Comparison of ENCODE assay signal across 18 cellular contexts in genomic region chr7:155782466-155782865, GRCh38. TPM values are rescaled to one million over a fixed set of nuclear protein-coding genes. Genes with fewer than 3 reads are reported as not detected.
DNase-seq lines count a peak whose midpoint lies in the region; FAIRE-seq and TF ChIP-seq lines count a peak whose summit lies in the region.
"Had no signal": no experiment of that assay in that cellular context is flagged by ENCODE, and none has a peak within 500 bp of the region (broad histone marks: within the 10 kb centered on the region; RNA-seq: fewer than 3 reads in every experiment).

No MANE protein-coding gene starts in this region.

- H3K23ac ChIP-seq in neuronal stem cell (ENCODE audit: low read depth, low read length, poor library complexity): peak overlapping the region; percentile 80

- H2BK5ac ChIP-seq in neuronal stem cell (ENCODE audit: low read length): no peak overlapping the region

- no peak overlapping the region for H3K9ac ChIP-seq in neuronal stem cell (ENCODE audit: low read depth, low read length, poor library complexity)

- H3K27me3 ChIP-seq in Peyer's patch: peaks cover 0 to 7% of the 10 kb centered on the region in 2 donors
- peaks cover 0 to 6% (median 0%) of the 10 kb centered on the region in 3 experiments for H3K27me3 ChIP-seq in neuronal stem cell (ENCODE audit: control insufficient read depth in 3 of 3, insufficient read depth in 3 of 3, low read depth in 1 of 3, low read length in 3 of 3)

- WGBS in neuronal stem cell (ENCODE audit: extremely low coverage in 2 of 2, insufficient read length in 2 of 2, insufficient replicate concordance in 1 of 2), 2 donors: no CpG with 5 or more reads among the region's 10 CpGs

- H3K4me2 ChIP-seq in neuronal stem cell (ENCODE audit: insufficient read depth, low read length, poor library complexity, severe bottlenecking): no peak overlapping the region
- H3K4me2 ChIP-seq: A549 had no signal

- DNase-seq in GM12891 (ENCODE audit: insufficient read length, low spot score): no peak
- DNase-seq in Peyer's patch: peak in 2 of 3 donors; percentile 11 to 23
- no peak for DNase-seq in endothelial cell (ENCODE audit: low spot score)
- DNase-seq in neuronal stem cell (ENCODE audit: low spot score): no peak
- no peak for DNase-seq in SKM-1 (lab: John Stamatoyannopoulos, UW; ENCODE audit: unreplicated experiment)
- DNase-seq in stimulated activated CD4-positive, alpha-beta T cell treated with anti-CD3 and anti-CD28 coated beads, Interleukin-4, amount 100 ng/mL, for 24 hours: no peak
- no peak for DNase-seq in stimulated activated naive CD4-positive, alpha-beta T cell treated with Interleukin-2 at 50 U/mL for 16 hours (lab: John Stamatoyannopoulos, UW)
- DNase-seq: BE2C; CD4-positive, alpha-beta memory T cell; DMS79 had no signal

- no peak for FAIRE-seq in GM12891 (lab: Jason Lieb, UNC)
- FAIRE-seq: A549, GM12892, H1, HTR-8/SVneo had no signal

- H3K36me3 Mint-ChIP-seq in endothelial cell (ENCODE audit: low read depth, unreplicated experiment): peaks cover 27% of the 10 kb centered on the region

- H3K36me3 ChIP-seq in Peyer's patch: peaks cover 0 to 50% (median 0%) of the 10 kb centered on the region in 3 donors
- peaks cover 7 to 70% of the 10 kb centered on the region in 2 donors for H3K36me3 ChIP-seq in neuronal stem cell (replicated peaks in 1 of 2; ENCODE audit: control insufficient read depth in 2 of 2, insufficient read depth in 2 of 2, low read length in 2 of 2)
- H3K36me3 ChIP-seq: BE2C, HAP-1 had no signal

- no peak overlapping the region for H3K14ac ChIP-seq in neuronal stem cell (ENCODE audit: low read length)

- H3K27me3 Mint-ChIP-seq in endothelial cell (ENCODE audit: unreplicated experiment): peaks cover 7% of the 10 kb centered on the region

- no peak overlapping the region for H3K18ac ChIP-seq in neuronal stem cell (ENCODE audit: low read length)

- no peak overlapping the region for H4K91ac ChIP-seq in neuronal stem cell (ENCODE audit: low read depth, low read length, poor library complexity)

- H3K4ac ChIP-seq in neuronal stem cell (ENCODE audit: low read length): no peak overlapping the region

- no peak overlapping the region for H3K27ac ChIP-seq in Peyer's patch
- no peak overlapping the region for H3K27ac ChIP-seq in neuronal stem cell (replicated peaks; ENCODE audit: low read length)
- H3K27ac ChIP-seq: A549, C4-2B had no signal

- no peak overlapping the region for H2AK5ac ChIP-seq in neuronal stem cell (ENCODE audit: low read depth, low read length)

- no peak overlapping the region for H2BK12ac ChIP-seq in neuronal stem cell (ENCODE audit: low read length)

- H2BK120ac ChIP-seq in neuronal stem cell (ENCODE audit: low read depth, low read length): no peak overlapping the region

- no peak overlapping the region for H2BK15ac ChIP-seq in neuronal stem cell (ENCODE audit: low read length)

- no peaks in the 10 kb centered on the region for H3K79me1 ChIP-seq in neuronal stem cell (ENCODE audit: low read depth, low read length)

- H4K8ac ChIP-seq in neuronal stem cell (ENCODE audit: low read depth, low read length): no peak overlapping the region

- H3K4me1 ChIP-seq in Peyer's patch: peaks cover 0 to 8% (median 0%) of the 10 kb centered on the region in 4 donors
- H3K4me1 ChIP-seq in neuronal stem cell (ENCODE audit: control insufficient read depth in 2 of 2, insufficient read depth in 1 of 2, low read depth in 1 of 2, low read length in 2 of 2): peaks cover 0 to 2% of the 10 kb centered on the region in 2 donors
- H3K4me1 ChIP-seq: A549, BE2C, HAP-1 had no signal

- no peak overlapping the region for H2AFZ ChIP-seq in neuronal stem cell (ENCODE audit: low read length)

- no peaks in the 10 kb centered on the region for H3K4me1 Mint-ChIP-seq in endothelial cell (ENCODE audit: unreplicated experiment)

- H3K4me3 Mint-ChIP-seq in endothelial cell (ENCODE audit: unreplicated experiment): peak overlapping the region; percentile 9
- H3K4me3 Mint-ChIP-seq: CD4-positive, alpha-beta memory T cell had no signal

- TF ChIP-seq POLR2A in GM12891 (IDR thresholded peaks at IDR 0.05; ENCODE audit: low read depth, low read length) (no peak), Peyer's patch (IDR thresholded peaks at IDR 0.05) (no peak)

- TF ChIP-seq CTCF in Peyer's patch (IDR thresholded peaks at IDR 0.05) (no peak), endothelial cell (IDR thresholded peaks at IDR 0.05; ENCODE audit: unreplicated experiment) (no peak)

- H3K27ac Mint-ChIP-seq in endothelial cell (ENCODE audit: unreplicated experiment): no peak overlapping the region

- no peaks in the 10 kb centered on the region for H3K9me3 Mint-ChIP-seq in endothelial cell (ENCODE audit: unreplicated experiment)

- no peak overlapping the region for H3K4me3 ChIP-seq in Peyer's patch
- H3K4me3 ChIP-seq in neuronal stem cell (ENCODE audit: low read length in 2 of 2): no peak overlapping the region
- H3K4me3 ChIP-seq: A549, HAP-1 had no signal

- no peaks in the 10 kb centered on the region for H3K9me3 ChIP-seq in Peyer's patch
- peaks cover 0 to 3% of the 10 kb centered on the region in 2 donors for H3K9me3 ChIP-seq in neuronal stem cell (replicated peaks in 1 of 2; ENCODE audit: control insufficient read depth in 2 of 2, insufficient read depth in 1 of 2, low read depth in 1 of 2, low read length in 2 of 2)
- H3K9me3 ChIP-seq: A549, BE2C, HAP-1 had no signal

TF ChIP-seq in GM12891, 5 proteins besides CTCF, POLR2A, EP300 and RAD21:
- TF ChIP-seq POU2F2 (IDR thresholded peaks at IDR 0.05; ENCODE audit: low read depth, low read length): no peak
- TF ChIP-seq POLR2AphosphoS5 (IDR thresholded peaks at IDR 0.05; ENCODE audit: low read depth, low read length): peak; percentile 57; the same call in 1 of the 2 replicates

RNA-seq across cellular contexts. Expression of gene SHH, which starts 29.8 kb away (rescaled TPM):
- polyA plus RNA-seq in GM12891 (2012; ENCODE audit: low read depth, missing spikeins): not detected
- total RNA-seq in Peyer's patch (1 to 10 TPM in 3 of 4 donors, not detected in 1; 1.4 to 2.5 (median 2.1) TPM), endothelial cell (ENCODE audit: unreplicated experiment) (0.26 TPM)
- 0.08 TPM for polyA plus RNA-seq in neuronal stem cell (2013, experiment 1 of 2)
- polyA plus RNA-seq in neuronal stem cell (2013, experiment 2 of 2): 0.06 TPM
- total RNA-seq: CD4-positive, alpha-beta memory T cell; G401; H1 had no signal
- polyA plus RNA-seq: AG04450, H1 had no signal

Comparison
In these comparisons a context has a peak if more than half of its experiments do, and no peak if none do; other contexts are left out.
1. DNase-seq: peak in Peyer's patch (2 of 3); none in GM12891 (single experiment), endothelial cell (single experiment), neuronal stem cell (single experiment), SKM-1 (single experiment), stimulated activated CD4-positive, alpha-beta T cell treated with anti-CD3 and anti-CD28 coated beads, Interleukin-4, amount 100 ng/mL, for 24 hours (single experiment) and stimulated activated naive CD4-positive, alpha-beta T cell treated with Interleukin-2 at 50 U/mL for 16 hours (single experiment).